ENCODE assay signal across 8 cellular contexts in the genomic region with DNA sequence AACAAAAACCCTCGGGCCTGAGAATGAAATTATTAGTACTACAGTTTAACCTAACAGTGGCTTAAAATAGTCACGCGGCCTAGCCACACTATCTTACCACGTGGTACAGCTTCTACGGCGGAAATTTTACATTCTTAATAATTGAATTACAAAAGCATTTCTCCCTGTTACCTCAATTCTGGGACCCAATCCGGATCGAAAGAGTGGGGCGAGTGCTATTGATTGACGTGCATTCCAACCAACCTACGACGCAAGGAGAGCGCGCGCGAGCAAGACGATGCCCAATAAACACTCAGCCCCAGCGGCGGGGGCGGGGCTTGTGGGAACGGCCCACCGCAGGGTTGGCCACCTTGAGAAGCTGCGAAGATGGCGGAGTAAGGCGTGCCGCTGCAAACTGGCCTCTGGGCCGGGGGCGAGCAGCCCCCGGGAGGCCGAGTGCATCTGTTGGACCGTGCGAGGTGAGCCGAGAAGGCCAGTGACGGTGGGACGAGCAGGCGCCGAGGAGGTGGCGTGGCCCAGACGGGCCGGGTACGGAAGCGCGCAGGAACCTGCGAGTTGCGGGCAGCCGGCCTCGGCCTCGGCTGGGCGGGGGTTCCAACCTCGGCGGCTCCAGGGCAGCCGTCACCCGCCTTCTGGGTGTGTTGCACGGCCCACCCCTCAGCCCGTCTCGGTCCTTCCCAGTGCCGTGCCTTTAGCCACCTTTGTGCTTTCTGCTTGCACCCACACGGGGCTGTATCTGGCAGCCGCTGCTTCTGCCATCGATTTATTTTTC. TPM values are rescaled to one million over a fixed set of nuclear protein-coding genes. Genes with fewer than 3 reads are reported as not detected.
DNase-seq lines count a peak whose midpoint lies in the region; ATAC-seq and TF ChIP-seq lines count a peak whose summit lies in the region.

No MANE protein-coding gene starts in this region.

- DNase-seq in DMS79 (lab: John Stamatoyannopoulos, UW), result peak; percentile 91
- peak; percentile 97 for DNase-seq in KG1 (lab: John Stamatoyannopoulos, UW)
- peak; percentile 98 to 99 for DNase-seq in activated T-cell treated with anti-CD3 and anti-CD28 coated beads, Interleukin-2, amount 50 U/mL, for 48 hours
- DNase-seq in esophagus muscularis mucosa (ENCODE audit: extremely low spot score), result peak; percentile 99
- DNase-seq in stimulated activated CD8-positive, alpha-beta memory T cell treated with anti-CD3 and anti-CD28 coated beads, Interleukin-7, amount 100 ng/mL, for 1 hour (ENCODE audit: low read depth in 2 of 2), result peak; percentile 92 to 93

- under 1% methylated on average over 21 of the region's 60 CpGs for WGBS in esophagus muscularis mucosa

- H3K4me3 ChIP-seq in esophagus muscularis mucosa (peak overlapping the region; percentile 83 to 99 (median 89)), muscle layer of colon (ENCODE audit: low read depth in 1 of 2, low read length in 2 of 2) (peak overlapping the region; percentile 95 to 96)

- TF ChIP-seq CTCF in esophagus muscularis mucosa (IDR thresholded peaks at IDR 0.05), result no peak

- peaks cover 28 to 44% (median 42%) of the 10 kb centered on the region in 4 donors for H3K4me1 ChIP-seq in esophagus muscularis mucosa
- peaks cover 17% of the 10 kb centered on the region for H3K4me1 ChIP-seq in muscle layer of colon (ENCODE audit: insufficient read depth, low read length)

- ATAC-seq in GM21737 (IDR thresholded peaks at IDR 0.05; ENCODE audit: unreplicated experiment), result peak; percentile 94

- H3K27ac ChIP-seq in esophagus muscularis mucosa (replicated peaks in 1 of 4), result peak overlapping the region; percentile 90 to 96 (median 92)
- H3K27ac ChIP-seq in muscle layer of colon (ENCODE audit: low read depth, low read length), result peak overlapping the region; percentile 98

- H3K36me3 ChIP-seq in esophagus muscularis mucosa (peaks cover 28 to 52% (median 44%) of the 10 kb centered on the region in 4 donors), muscle layer of colon (ENCODE audit: insufficient read depth, low read length) (peaks cover 44% of the 10 kb centered on the region)

- no peak for TF ChIP-seq EP300 in esophagus muscularis mucosa (IDR thresholded peaks at IDR 0.05)

- H3K9ac ChIP-seq in muscle layer of colon (ENCODE audit: low read length), result peak overlapping the region; percentile 89

- H3K9me3 ChIP-seq in esophagus muscularis mucosa, result no peaks in the 10 kb centered on the region
- no peaks in the 10 kb centered on the region for H3K9me3 ChIP-seq in muscle layer of colon (ENCODE audit: low read length)

- no peaks in the 10 kb centered on the region for H3K27me3 ChIP-seq in esophagus muscularis mucosa
- H3K27me3 ChIP-seq in muscle layer of colon (ENCODE audit: control insufficient read depth in 1 of 2, insufficient read depth in 2 of 2, low read length in 2 of 2), result no peaks in the 10 kb centered on the region

- intact Hi-C loops in esophagus muscularis mucosa (cut with DNase I), result loop anchor here (5.0 kb wide), 1 partner anchor 167 kb away; a partner anchor contains a TSS

- peak; percentile 82 for TF ChIP-seq POLR2A in esophagus muscularis mucosa (IDR thresholded peaks at IDR 0.05; ENCODE audit: low read depth)

TF ChIP-seq in PFSK-1, 5 proteins besides CTCF, POLR2A, EP300 and RAD21:
- peak; percentile 62 for TF ChIP-seq FOXP2 (optimal IDR thresholded peaks at IDR 0.05; ENCODE audit: borderline replicate concordance, extremely low read depth, extremely low read length, insufficient read depth)
- peak; percentile 18; the same call in 1 of the 2 replicates for TF ChIP-seq SIN3A (IDR thresholded peaks at IDR 0.05; ENCODE audit: borderline replicate concordance, insufficient read depth, low read length)
- TF ChIP-seq POLR2AphosphoS5 (IDR thresholded peaks at IDR 0.05; ENCODE audit: low read depth, low read length), result peak; percentile 95
- peak; percentile 94 for TF ChIP-seq TAF1 (IDR thresholded peaks at IDR 0.05; ENCODE audit: borderline replicate concordance, insufficient read depth, low read length)
- TF ChIP-seq, protein P1, sequence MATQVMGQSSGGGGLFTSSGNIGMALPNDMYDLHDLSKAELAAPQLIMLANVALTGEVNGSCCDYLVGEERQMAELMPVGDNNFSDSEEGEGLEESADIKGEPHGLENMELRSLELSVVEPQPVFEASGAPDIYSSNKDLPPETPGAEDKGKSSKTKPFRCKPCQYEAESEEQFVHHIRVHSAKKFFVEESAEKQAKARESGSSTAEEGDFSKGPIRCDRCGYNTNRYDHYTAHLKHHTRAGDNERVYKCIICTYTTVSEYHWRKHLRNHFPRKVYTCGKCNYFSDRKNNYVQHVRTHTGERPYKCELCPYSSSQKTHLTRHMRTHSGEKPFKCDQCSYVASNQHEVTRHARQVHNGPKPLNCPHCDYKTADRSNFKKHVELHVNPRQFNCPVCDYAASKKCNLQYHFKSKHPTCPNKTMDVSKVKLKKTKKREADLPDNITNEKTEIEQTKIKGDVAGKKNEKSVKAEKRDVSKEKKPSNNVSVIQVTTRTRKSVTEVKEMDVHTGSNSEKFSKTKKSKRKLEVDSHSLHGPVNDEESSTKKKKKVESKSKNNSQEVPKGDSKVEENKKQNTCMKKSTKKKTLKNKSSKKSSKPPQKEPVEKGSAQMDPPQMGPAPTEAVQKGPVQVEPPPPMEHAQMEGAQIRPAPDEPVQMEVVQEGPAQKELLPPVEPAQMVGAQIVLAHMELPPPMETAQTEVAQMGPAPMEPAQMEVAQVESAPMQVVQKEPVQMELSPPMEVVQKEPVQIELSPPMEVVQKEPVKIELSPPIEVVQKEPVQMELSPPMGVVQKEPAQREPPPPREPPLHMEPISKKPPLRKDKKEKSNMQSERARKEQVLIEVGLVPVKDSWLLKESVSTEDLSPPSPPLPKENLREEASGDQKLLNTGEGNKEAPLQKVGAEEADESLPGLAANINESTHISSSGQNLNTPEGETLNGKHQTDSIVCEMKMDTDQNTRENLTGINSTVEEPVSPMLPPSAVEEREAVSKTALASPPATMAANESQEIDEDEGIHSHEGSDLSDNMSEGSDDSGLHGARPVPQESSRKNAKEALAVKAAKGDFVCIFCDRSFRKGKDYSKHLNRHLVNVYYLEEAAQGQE (IDR thresholded peaks at IDR 0.05; ENCODE audit: insufficient read depth in 1 of 2, low read depth in 2 of 2, low read length in 2 of 2), result peak; percentile 21 to 68; a peak in 1 of 4 replicates

RNA-seq across cellular contexts. Expression of a gene that starts 48.6 kb away (rescaled TPM):
- 20.0 TPM for polyA plus RNA-seq in PFSK-1 (2012; ENCODE audit: insufficient read length, low read depth)
- total RNA-seq in esophagus muscularis mucosa, result under 1 TPM in 1 of 4 donors, not detected in 3; 0.39 TPM

RNA-seq across cellular contexts. Expression of a gene that starts 48.8 kb away (rescaled TPM):
- polyA plus RNA-seq in PFSK-1 (2012; ENCODE audit: insufficient read length, low read depth), result 60.1 TPM
- 1 to 10 TPM in 3 of 4 donors, under 1 TPM in 1; 0.42 to 5.5 (median 1.5) TPM for total RNA-seq in esophagus muscularis mucosa

RNA-seq across cellular contexts. Expression of a gene that starts 52.8 kb away (rescaled TPM):
- 48.2 TPM for polyA plus RNA-seq in PFSK-1 (2012; ENCODE audit: insufficient read length, low read depth)
- total RNA-seq in esophagus muscularis mucosa, result 100 to 1,000 TPM in 1 of 4 donors, 10 to 100 TPM in 3; 67.3 to 108 (median 94.5) TPM

RNA-seq across cellular contexts. Expression of a gene that starts 53.3 kb away (rescaled TPM):
- not detected for polyA plus RNA-seq in PFSK-1 (2012; ENCODE audit: insufficient read length, low read depth)
- not detected for total RNA-seq in esophagus muscularis mucosa

Comparison
In these comparisons a context has a peak if more than half of its experiments do, and no peak if none do; other contexts are left out.
1. Peak in every context shown above with its lines: DNase-seq, ATAC-seq, H3K4me3 ChIP-seq and H3K27ac ChIP-seq.